Comparison of ENCODE assay signal across 25 cellular contexts in the genomic region with DNA sequence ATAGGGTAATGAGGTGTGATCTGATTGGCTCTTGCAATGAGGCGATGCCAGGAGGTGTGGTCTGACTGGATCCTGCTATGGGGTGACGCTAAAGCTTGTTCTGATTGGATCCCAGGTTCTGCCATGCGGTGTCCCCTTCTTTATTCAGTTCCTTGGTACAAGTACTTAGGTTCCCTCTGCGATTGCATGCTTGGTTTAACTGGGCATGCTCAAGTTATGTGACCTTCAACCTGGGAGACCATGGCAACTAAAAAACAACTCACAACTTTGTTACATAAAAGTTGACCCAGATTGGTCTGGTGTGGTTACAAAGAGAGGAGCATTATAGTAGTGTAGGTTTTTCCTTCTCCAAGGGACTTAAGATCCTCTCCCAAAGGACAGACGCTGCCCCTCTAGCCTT. TPM values are rescaled to one million over a fixed set of nuclear protein-coding genes. Genes with fewer than 3 reads are reported as not detected.
DNase-seq lines count a peak whose midpoint lies in the region; FAIRE-seq and TF ChIP-seq lines count a peak whose summit lies in the region.
"Had no signal": no experiment of that assay in that cellular context is flagged by ENCODE, and none has a peak within 500 bp of the region (broad histone marks: within the 10 kb centered on the region; RNA-seq: fewer than 3 reads in every experiment).

No MANE protein-coding gene starts in this region.

- H3K4ac ChIP-seq in mesendoderm (ENCODE audit: low read depth, low read length), result no peak overlapping the region

- H4K8ac ChIP-seq in mesendoderm (ENCODE audit: low read depth, low read length), result no peak overlapping the region

- peak; percentile 1 for DNase-seq in EH (ENCODE audit: low read depth)
- peak; percentile 29 for DNase-seq in M059J (ENCODE audit: low read depth)
- no peak for DNase-seq in bronchial epithelial cell (ENCODE audit: low read depth)
- peak; percentile 9 for DNase-seq in mesendoderm
- DNase-seq in SK-N-DZ (ENCODE audit: low spot score), result no peak
- no peak for DNase-seq in ureter (ENCODE audit: low spot score)
- DNase-seq in DMS 273 treated with DMSO at 0.1 percent for 48 hours (lab: John Stamatoyannopoulos, UW), result no peak
- no peak for DNase-seq in activated naive CD4-positive, alpha-beta T cell treated with anti-CD3 and anti-CD28 coated beads, Interleukin-2, amount 50 U/mL, for 16 hours
- DNase-seq: activated CD4-positive, alpha-beta T cell treated with anti-CD3 and anti-CD28 coated beads, Interleukin-2, amount 50 U/mL, for 48 hours; activated naive CD4-positive, alpha-beta T cell; activated T-cell treated with anti-CD3 and anti-CD28 coated beads, Interleukin-2, amount 50 U/mL, for 72 hours; cortex of kidney; foreskin fibroblast; H7; NCI-H1092 treated with DMSO at 0.1 percent for 48 hours; NCI-H1694 treated with DMSO at 0.1 percent for 48 hours; NCI-H2171 treated with DMSO at 0.1 percent for 48 hours; NCI-H510A; ovary had no signal

- H3K4me2 ChIP-seq in mesendoderm (ENCODE audit: low read length), result no peak overlapping the region
- H3K4me2 ChIP-seq: A549 had no signal

- no peak overlapping the region for H3K23ac ChIP-seq in mesendoderm (ENCODE audit: low read length)

- no peak overlapping the region for H2AK5ac ChIP-seq in mesendoderm (ENCODE audit: low read length)

- H3K79me1 ChIP-seq in mesendoderm (ENCODE audit: low read length), result no peaks in the 10 kb centered on the region

- no peak overlapping the region for H2BK15ac ChIP-seq in mesendoderm (replicated peaks; ENCODE audit: low read depth)

- H3K56ac ChIP-seq in mesendoderm (ENCODE audit: low read length), result no peak overlapping the region

- no peak for TF ChIP-seq CTCF in bronchial epithelial cell (IDR thresholded peaks at IDR 0.05; ENCODE audit: insufficient read depth, low read length, severe bottlenecking)

- H4K5ac ChIP-seq in mesendoderm (ENCODE audit: low read length), result no peak overlapping the region

- no peak overlapping the region for H3K4me3 ChIP-seq in bronchial epithelial cell (ENCODE audit: low read depth, low read length)
- no peak overlapping the region for H3K4me3 ChIP-seq in mesendoderm (ENCODE audit: low read length)
- H3K4me3 ChIP-seq: A549, esophagus muscularis mucosa, GM12878, ovary, SK-N-MC, skin epidermis had no signal

- no peak overlapping the region for H3K9ac ChIP-seq in mesendoderm (ENCODE audit: low read length)

- peak; percentile 68 for FAIRE-seq in bronchial epithelial cell (lab: Jason Lieb, UNC)
- FAIRE-seq: A549, GM12878 had no signal

- no peaks in the 10 kb centered on the region for H3K27me3 ChIP-seq in bronchial epithelial cell (ENCODE audit: control insufficient read depth, insufficient read depth, low read length)
- no peaks in the 10 kb centered on the region for H3K27me3 ChIP-seq in mesendoderm (ENCODE audit: insufficient read depth, low read length, poor library complexity)
- H3K27me3 ChIP-seq: esophagus muscularis mucosa, ovary had no signal

- H2BK5ac ChIP-seq in mesendoderm (ENCODE audit: low read length), result no peak overlapping the region

- WGBS in mesendoderm (ENCODE audit: extremely low coverage, insufficient coverage, low lambda C conversion rate), result no CpG with 5 or more reads among the region's 5 CpGs

- H3K36me3 ChIP-seq in bronchial epithelial cell (ENCODE audit: control insufficient read depth, insufficient read depth, low read length), result no peaks in the 10 kb centered on the region
- H3K36me3 ChIP-seq in mesendoderm (ENCODE audit: control insufficient read depth, insufficient read depth, low read length), result no peaks in the 10 kb centered on the region
- H3K36me3 ChIP-seq: esophagus muscularis mucosa, ovary had no signal

- no peaks in the 10 kb centered on the region for H3K79me2 ChIP-seq in mesendoderm (ENCODE audit: control insufficient read depth, insufficient read depth, low read length)

- no peak overlapping the region for H3K18ac ChIP-seq in mesendoderm (ENCODE audit: low read length)

- H3K4me1 ChIP-seq in mesendoderm (ENCODE audit: control insufficient read depth, low read depth, low read length), result no peaks in the 10 kb centered on the region

- H3K27ac ChIP-seq in mesendoderm (ENCODE audit: low read depth, low read length), result no peak overlapping the region
- H3K27ac ChIP-seq: A549, esophagus muscularis mucosa, HL-60, ovary, SK-N-MC, skin epidermis had no signal

- H2BK120ac ChIP-seq in mesendoderm (ENCODE audit: low read depth, low read length), result no peak overlapping the region

RNA-seq across cellular contexts. Expression of gene DNAJC1, which starts 49.5 kb away (rescaled TPM):
- 15.1 and 26.5 TPM in 2 replicates for total RNA-seq in M059J (2014; rRNA removed; shearing (Covaris generic))
- 81.6 and 83.1 TPM in 2 replicates for total RNA-seq in bronchial epithelial cell
- 21.8 TPM for polyA plus RNA-seq in mesendoderm (2013, experiment 1 of 2)
- polyA plus RNA-seq in mesendoderm (2013, experiment 2 of 2), result 21.5 TPM
- 16.7 and 19.1 TPM in 2 replicates for polyA plus RNA-seq in SK-N-DZ (2014; cell fraction: cytosol; rRNA removed)
- 13.2 and 23.0 TPM in 2 replicates for polyA plus RNA-seq in SK-N-DZ (2014; cell fraction: nucleus; rRNA removed)
- 31.9 TPM for total RNA-seq in ureter

Comparison
In these comparisons a context has a peak if more than half of its experiments do, and no peak if none do; other contexts are left out.
1. DNase-seq: peak in EH (single experiment), M059J (single experiment) and mesendoderm (single experiment); none in bronchial epithelial cell (single experiment), SK-N-DZ (single experiment), ureter (single experiment), DMS 273 treated with DMSO at 0.1 percent for 48 hours (single experiment) and activated naive CD4-positive, alpha-beta T cell treated with anti-CD3 and anti-CD28 coated beads, Interleukin-2, amount 50 U/mL, for 16 hours (single experiment).